In genomic region chr2:232444409-232445148, GRCh38 we compare ENCODE assay signal across 8 cellular contexts. TPM values are rescaled to one million over a fixed set of nuclear protein-coding genes. Genes with fewer than 3 reads are reported as not detected.
DNase-seq lines count a peak whose midpoint lies in the region; ATAC-seq, FAIRE-seq and TF ChIP-seq lines count a peak whose summit lies in the region.

No MANE protein-coding gene starts in this region.

- no peak overlapping the region for H2AFZ ChIP-seq in HepG2 (ENCODE audit: low read length)

- H3K4me3 ChIP-seq in HepG2 (replicated peaks in 1 of 3; ENCODE audit: insufficient read depth in 1 of 3, low read depth in 2 of 3, low read length in 3 of 3), result peak overlapping the region; percentile 8 to 73 (median 18)

- 0 out of 2 replicates have a peak, but pooled peaks have one; percentile 28 for TF ChIP-seq RAD21 in HepG2 (CRISPR knock-in tag; IDR thresholded peaks at IDR 0.05)

- 65% methylated on average over 15 of the region's 21 CpGs for WGBS in HepG2 (ENCODE audit: low lambda C conversion rate)

- DNase-seq in Daoy (ENCODE audit: low read depth) (peak; percentile 83), HT-29 (ENCODE audit: low spot score) (peak; percentile 80), T-helper 2 cell (peak in 3 of 5 experiments; percentile 44 to 73 (median 59)), astrocyte of the hippocampus (ENCODE audit: low read depth, low spot score) (peak; percentile 76), HepG2 (ENCODE audit: low spot score) (peak; percentile 56), NCI-H187 treated with DMSO at 0.1 percent for 48 hours (lab: John Stamatoyannopoulos, UW) (no peak), NCI-H1436 (lab: John Stamatoyannopoulos, UW) (no peak)
- DNase-seq in stimulated activated CD8-positive, alpha-beta memory T cell treated with anti-CD3 and anti-CD28 coated beads, Interleukin-4, amount 100 ng/mL, for 48 hours, result peak; percentile 84

- POLR2A ChIA-PET in HepG2 (lab: Yijun Ruan, JAX), result no interaction called here

- H3K9ac ChIP-seq in HepG2 (ENCODE audit: insufficient read depth, low read depth, low read length), result peak overlapping the region; percentile 37

- no peak for TF ChIP-seq POLR2A in HepG2 (IDR thresholded peaks at IDR 0.05; ENCODE audit: insufficient read depth in 1 of 2, low read depth in 2 of 2, low read length in 2 of 2)

- in situ Hi-C loops in HepG2 (cut with HindIII; ENCODE audit: extremely low pct_ligation_motif_present, low pct_unique_long_range_greater_than_20kb), result loop anchor here (5.0 kb wide), 1 partner anchor 537 kb away; no protein-coding TSS in a partner anchor

- H3K79me2 ChIP-seq in HepG2 (ENCODE audit: insufficient read depth, low read length), result no peaks in the 10 kb centered on the region

- no peak overlapping the region for H3K27ac ChIP-seq in HepG2 (ENCODE audit: extremely low read length, insufficient read depth, low read length)

- TF ChIP-seq CTCF in HepG2 (CRISPR knock-in tag; IDR thresholded peaks at IDR 0.05), result peak; percentile 63

- BruUV-seq in HepG2 (replicated peaks; lab: Mats Ljungman, UMichigan), result no TSS peak

- TF ChIP-seq EP300 in HepG2 (IDR thresholded peaks at IDR 0.05; ENCODE audit: low read depth in 2 of 2, low read length in 2 of 2) (no peak), HepG2 (CRISPR knock-in tag; IDR thresholded peaks at IDR 0.05; ENCODE audit: borderline replicate concordance) (no peak)

- peak; percentile 32 for ATAC-seq in HepG2

- CTCF ChIA-PET in HepG2 (lab: Yijun Ruan, JAX; ENCODE audit: low intra/inter-chr PET ratio, low total read pairs), result no interaction called here

- no peaks in the 10 kb centered on the region for H4K20me1 ChIP-seq in HepG2 (ENCODE audit: insufficient read depth, low read length)

- FAIRE-seq in HepG2 (lab: Jason Lieb, UNC), result no peak

- H3K4me2 ChIP-seq in HepG2 (ENCODE audit: low read depth, low read length), result peak overlapping the region; percentile 97

- peaks cover 3 to 22% of the 10 kb centered on the region in 2 experiments; a peak in 4 of 5 replicates for H3K27me3 ChIP-seq in HepG2 (ENCODE audit: control insufficient read depth in 1 of 2, insufficient read depth in 2 of 2, low read length in 2 of 2)

- H3K9me3 ChIP-seq in HepG2 (ENCODE audit: low read length), result no peaks in the 10 kb centered on the region

- no peaks in the 10 kb centered on the region for H3K36me3 ChIP-seq in HepG2 (replicated peaks in 1 of 2; ENCODE audit: control insufficient read depth in 1 of 2, insufficient read depth in 2 of 2, low read length in 2 of 2)

- intact Hi-C loops in HepG2 (cut with micrococcal nuclease; ENCODE audit: unreplicated experiment), result loop anchor here (5.0 kb wide), 1 partner anchor 78 kb away; the partner anchor contains the start of gene PRSS56

- peaks cover 28% of the 10 kb centered on the region for H3K4me1 ChIP-seq in HepG2 (ENCODE audit: insufficient read depth, low read length)

TF ChIP-seq in HepG2, 621 proteins besides CTCF, POLR2A, EP300 and RAD21 (continues in another document):
- TF ChIP-seq, protein P1, sequence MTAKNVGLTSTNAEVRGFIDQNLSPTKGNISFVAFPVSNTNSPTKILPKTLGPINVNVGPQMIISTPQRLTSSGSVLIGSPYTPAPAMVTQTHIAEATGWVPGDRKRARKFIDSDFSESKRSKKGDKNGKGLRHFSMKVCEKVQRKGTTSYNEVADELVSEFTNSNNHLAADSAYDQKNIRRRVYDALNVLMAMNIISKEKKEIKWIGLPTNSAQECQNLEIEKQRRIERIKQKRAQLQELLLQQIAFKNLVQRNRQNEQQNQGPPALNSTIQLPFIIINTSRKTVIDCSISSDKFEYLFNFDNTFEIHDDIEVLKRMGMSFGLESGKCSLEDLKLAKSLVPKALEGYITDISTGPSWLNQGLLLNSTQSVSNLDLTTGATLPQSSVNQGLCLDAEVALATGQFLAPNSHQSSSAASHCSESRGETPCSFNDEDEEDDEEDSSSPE (CRISPR knock-in tag; IDR thresholded peaks at IDR 0.05), result no peak
- no peak for TF ChIP-seq TGIF2 (CRISPR knock-in tag; IDR thresholded peaks at IDR 0.05)
- no peak for TF ChIP-seq EED (CRISPR knock-in tag; IDR thresholded peaks at IDR 0.05)

RNA-seq across cellular contexts. Expression of gene ALPI, which starts 11.4 kb away (rescaled TPM):
- not detected in 2 replicates for total RNA-seq in Daoy (2014; rRNA removed; shearing (Covaris generic))
- total RNA-seq in HT-29 (2014; rRNA removed; shearing (Covaris generic)), result not detected in 2 replicates
- total RNA-seq in HepG2 (2016; rRNA removed; fragmentation: Illumina TruSeq; extraction: Trizol), result not detected in 2 replicates
- total RNA-seq in HepG2 (2016; cell fraction: cytosol; rRNA removed; fragmentation: Illumina TruSeq; extraction: Trizol; ENCODE audit: low read depth), result not detected in 2 replicates
- total RNA-seq in HepG2 (2016; cell fraction: insoluble cytoplasmic fraction; rRNA removed; fragmentation: Illumina TruSeq; extraction: Trizol), result not detected in 2 replicates
- total RNA-seq in HepG2 (2016; cell fraction: membrane; rRNA removed; fragmentation: Illumina TruSeq; extraction: Trizol), result not detected in 2 replicates
- total RNA-seq in HepG2 (2016; cell fraction: nucleus; rRNA removed; fragmentation: Illumina TruSeq; extraction: Trizol), result not detected in 2 replicates
- 0.03 TPM in 1 of 2 replicates, not detected in the other for polyA plus RNA-seq in HepG2 (2011; rRNA removed)
- 0.03 and 0.05 TPM in 2 replicates for polyA plus RNA-seq in HepG2 (2011; cell fraction: cytosol; rRNA removed)
- 0.07 TPM in 1 of 2 replicates, not detected in the other for polyA plus RNA-seq in HepG2 (2011; cell fraction: nucleus; rRNA removed)
- not detected in 2 replicates for polyA plus RNA-seq in HepG2 (2012)
- not detected in 2 replicates for polyA plus RNA-seq in HepG2 (2016; cell fraction: cytosol; fragmentation: Illumina TruSeq; extraction: Trizol; ENCODE audit: low read depth)
- not detected in 2 replicates for polyA plus RNA-seq in HepG2 (2016; cell fraction: insoluble cytoplasmic fraction; fragmentation: Illumina TruSeq; extraction: Trizol; ENCODE audit: low read depth)
- not detected in 2 replicates for polyA plus RNA-seq in HepG2 (2016; cell fraction: membrane; fragmentation: Illumina TruSeq; extraction: Trizol; ENCODE audit: low read depth)
- not detected in 2 replicates for polyA plus RNA-seq in HepG2 (2016; cell fraction: nucleus; fragmentation: Illumina TruSeq; extraction: Trizol; ENCODE audit: insufficient read depth, low read depth)
- 0.42 TPM in 1 of 2 replicates, not detected in the other for polyA minus RNA-seq in HepG2 (2011; rRNA and poly(A)+ RNA removed; ENCODE audit: low replicate concordance)
- not detected in 2 replicates for polyA minus RNA-seq in HepG2 (2011; cell fraction: cytosol; rRNA and poly(A)+ RNA removed)
- polyA minus RNA-seq in HepG2 (2011; cell fraction: nucleus; rRNA and poly(A)+ RNA removed), result not detected in 2 replicates

RNA-seq across cellular contexts. Expression of gene ALPG, which starts 37.9 kb away (rescaled TPM):
- not detected in 2 replicates for total RNA-seq in Daoy (2014; rRNA removed; shearing (Covaris generic))
- total RNA-seq in HT-29 (2014; rRNA removed; shearing (Covaris generic)), result 0.16 TPM in 1 of 2 replicates, not detected in the other
- not detected in 2 replicates for total RNA-seq in HepG2 (2016; rRNA removed; fragmentation: Illumina TruSeq; extraction: Trizol)
- not detected in 2 replicates for total RNA-seq in HepG2 (2016; cell fraction: cytosol; rRNA removed; fragmentation: Illumina TruSeq; extraction: Trizol; ENCODE audit: low read depth)
- total RNA-seq in HepG2 (2016; cell fraction: insoluble cytoplasmic fraction; rRNA removed; fragmentation: Illumina TruSeq; extraction: Trizol), result not detected in 2 replicates
- not detected in 2 replicates for total RNA-seq in HepG2 (2016; cell fraction: membrane; rRNA removed; fragmentation: Illumina TruSeq; extraction: Trizol)
- total RNA-seq in HepG2 (2016; cell fraction: nucleus; rRNA removed; fragmentation: Illumina TruSeq; extraction: Trizol), result not detected in 2 replicates
- polyA plus RNA-seq in HepG2 (2011; rRNA removed), result not detected in 2 replicates
- not detected in 2 replicates for polyA plus RNA-seq in HepG2 (2011; cell fraction: cytosol; rRNA removed)
- polyA plus RNA-seq in HepG2 (2011; cell fraction: nucleus; rRNA removed), result not detected in 2 replicates
- polyA plus RNA-seq in HepG2 (2012), result not detected in 2 replicates
- not detected in 2 replicates for polyA plus RNA-seq in HepG2 (2016; cell fraction: cytosol; fragmentation: Illumina TruSeq; extraction: Trizol; ENCODE audit: low read depth)
- polyA plus RNA-seq in HepG2 (2016; cell fraction: insoluble cytoplasmic fraction; fragmentation: Illumina TruSeq; extraction: Trizol; ENCODE audit: low read depth), result not detected in 2 replicates
- polyA plus RNA-seq in HepG2 (2016; cell fraction: membrane; fragmentation: Illumina TruSeq; extraction: Trizol; ENCODE audit: low read depth), result not detected in 2 replicates
- polyA plus RNA-seq in HepG2 (2016; cell fraction: nucleus; fragmentation: Illumina TruSeq; extraction: Trizol; ENCODE audit: insufficient read depth, low read depth), result not detected in 2 replicates
- polyA minus RNA-seq in HepG2 (2011; rRNA and poly(A)+ RNA removed; ENCODE audit: low replicate concordance), result 0.12 TPM in 1 of 2 replicates, not detected in the other
- not detected in 2 replicates for polyA minus RNA-seq in HepG2 (2011; cell fraction: cytosol; rRNA and poly(A)+ RNA removed)
- polyA minus RNA-seq in HepG2 (2011; cell fraction: nucleus; rRNA and poly(A)+ RNA removed), result not detected in 2 replicates

RNA-seq across cellular contexts. Expression of gene ECEL1, which starts 43.1 kb away (rescaled TPM):
- not detected in 2 replicates for total RNA-seq in Daoy (2014; rRNA removed; shearing (Covaris generic))
- not detected in 2 replicates for total RNA-seq in HT-29 (2014; rRNA removed; shearing (Covaris generic))
- total RNA-seq in HepG2 (2016; rRNA removed; fragmentation: Illumina TruSeq; extraction: Trizol), result not detected in 2 replicates
- total RNA-seq in HepG2 (2016; cell fraction: cytosol; rRNA removed; fragmentation: Illumina TruSeq; extraction: Trizol; ENCODE audit: low read depth), result not detected in 2 replicates
- not detected in 2 replicates for total RNA-seq in HepG2 (2016; cell fraction: insoluble cytoplasmic fraction; rRNA removed; fragmentation: Illumina TruSeq; extraction: Trizol)
- not detected in 2 replicates for total RNA-seq in HepG2 (2016; cell fraction: membrane; rRNA removed; fragmentation: Illumina TruSeq; extraction: Trizol)
- not detected in 2 replicates for total RNA-seq in HepG2 (2016; cell fraction: nucleus; rRNA removed; fragmentation: Illumina TruSeq; extraction: Trizol)
- not detected in 2 replicates for polyA plus RNA-seq in HepG2 (2011; rRNA removed)
- 0.06 TPM in 1 of 2 replicates, not detected in the other for polyA plus RNA-seq in HepG2 (2011; cell fraction: cytosol; rRNA removed)
- polyA plus RNA-seq in HepG2 (2011; cell fraction: nucleus; rRNA removed), result 0.05 TPM in 1 of 2 replicates, not detected in the other
- not detected in 2 replicates for polyA plus RNA-seq in HepG2 (2012)
- not detected in 2 replicates for polyA plus RNA-seq in HepG2 (2016; cell fraction: cytosol; fragmentation: Illumina TruSeq; extraction: Trizol; ENCODE audit: low read depth)
- polyA plus RNA-seq in HepG2 (2016; cell fraction: insoluble cytoplasmic fraction; fragmentation: Illumina TruSeq; extraction: Trizol; ENCODE audit: low read depth), result not detected in 2 replicates
- polyA plus RNA-seq in HepG2 (2016; cell fraction: membrane; fragmentation: Illumina TruSeq; extraction: Trizol; ENCODE audit: low read depth), result not detected in 2 replicates
- not detected in 2 replicates for polyA plus RNA-seq in HepG2 (2016; cell fraction: nucleus; fragmentation: Illumina TruSeq; extraction: Trizol; ENCODE audit: insufficient read depth, low read depth)
- polyA minus RNA-seq in HepG2 (2011; rRNA and poly(A)+ RNA removed; ENCODE audit: low replicate concordance), result not detected in 2 replicates
- not detected in 2 replicates for polyA minus RNA-seq in HepG2 (2011; cell fraction: cytosol; rRNA and poly(A)+ RNA removed)
- not detected in 2 replicates for polyA minus RNA-seq in HepG2 (2011; cell fraction: nucleus; rRNA and poly(A)+ RNA removed)

Comparison
In these comparisons a context has a peak if more than half of its experiments do, and no peak if none do; other contexts are left out.
1. DNase-seq: peak in Daoy (single experiment), HT-29 (single experiment), T-helper 2 cell (3 of 5), astrocyte of the hippocampus (single experiment), HepG2 (single experiment) and stimulated activated CD8-positive, alpha-beta memory T cell treated with anti-CD3 and anti-CD28 coated beads, Interleukin-4, amount 100 ng/mL, for 48 hours (single experiment); none in NCI-H187 treated with DMSO at 0.1 percent for 48 hours (single experiment) and NCI-H1436 (single experiment).